Comparison of ENCODE assay signal across 9 cellular contexts in genomic region chr19:45164577-45165335, GRCh38. TPM values are rescaled to one million over a fixed set of nuclear protein-coding genes. Genes with fewer than 3 reads are reported as not detected.
DNase-seq lines count a peak whose midpoint lies in the region; ATAC-seq and TF ChIP-seq lines count a peak whose summit lies in the region.
"Had no signal": no experiment of that assay in that cellular context is flagged by ENCODE, and none has a peak within 500 bp of the region (broad histone marks: within the 10 kb centered on the region; RNA-seq: fewer than 3 reads in every experiment).

No MANE protein-coding gene starts in this region.

- no peak overlapping the region for H2AFZ ChIP-seq in Karpas-422 (ENCODE audit: low read length)

- H3K27me3 ChIP-seq in CD4-positive, alpha-beta memory T cell (ENCODE audit: insufficient read depth, low read length), result no peaks in the 10 kb centered on the region
- no peaks in the 10 kb centered on the region for H3K27me3 ChIP-seq in Karpas-422 (ENCODE audit: low read length)
- H3K27me3 ChIP-seq: uterus had no signal

- peaks cover 16 to 46% (median 34%) of the 10 kb centered on the region in 4 donors for H3K4me1 Mint-ChIP-seq in CD4-positive, alpha-beta memory T cell
- H3K4me1 Mint-ChIP-seq in activated CD8-positive, alpha-beta T cell treated with anti-CD3 and anti-CD28 coated beads for 36 hours (ENCODE audit: low read depth), result peaks cover 14% of the 10 kb centered on the region

- H3K4me2 ChIP-seq in Karpas-422 (ENCODE audit: low read depth, low read length, poor library complexity, severe bottlenecking), result no peak overlapping the region

- peak overlapping the region; percentile 11; the same call in 1 of the 2 replicates for H3K9ac ChIP-seq in Karpas-422 (ENCODE audit: low read length)

- H3K36me3 ChIP-seq in CD4-positive, alpha-beta memory T cell (ENCODE audit: insufficient read depth, low read length), result no peaks in the 10 kb centered on the region
- no peaks in the 10 kb centered on the region for H3K36me3 ChIP-seq in Karpas-422 (ENCODE audit: insufficient read depth, low read length)
- H3K36me3 ChIP-seq: uterus had no signal

- peak; percentile 46 to 80 (median 49) for DNase-seq in CD4-positive, alpha-beta memory T cell
- DNase-seq in Karpas-422, result peak; percentile 50
- peak; percentile 88 for DNase-seq in activated CD8-positive, alpha-beta T cell treated with anti-CD3 and anti-CD28 coated beads for 36 hours
- DNase-seq in germinal center (ENCODE audit: low spot score), result peak; percentile 28
- DNase-seq in smooth muscle cell of the brain vasculature (ENCODE audit: low read depth, low spot score), result peak; percentile 21
- DNase-seq in LoVo (ENCODE audit: low spot score), result no peak
- DNase-seq in NK-92 (lab: John Stamatoyannopoulos, UW; ENCODE audit: unreplicated experiment), result no peak

- no peaks in the 10 kb centered on the region for H3K9me3 Mint-ChIP-seq in CD4-positive, alpha-beta memory T cell
- H3K9me3 Mint-ChIP-seq in activated CD8-positive, alpha-beta T cell treated with anti-CD3 and anti-CD28 coated beads for 36 hours, result no peaks in the 10 kb centered on the region

- TF ChIP-seq CTCF in activated CD8-positive, alpha-beta T cell treated with anti-CD3 and anti-CD28 coated beads for 36 hours (IDR thresholded peaks at IDR 0.05), result no peak

- no peak overlapping the region for H3K4me3 ChIP-seq in CD4-positive, alpha-beta memory T cell (ENCODE audit: low read length in 2 of 2)
- no peak overlapping the region for H3K4me3 ChIP-seq in Karpas-422 (ENCODE audit: low read length)
- H3K4me3 ChIP-seq: uterus had no signal

- intact Hi-C loops in CD4-positive, alpha-beta memory T cell (cut with micrococcal nuclease), result no loop called here
- intact Hi-C loops in activated CD8-positive, alpha-beta T cell treated with anti-CD3 and anti-CD28 coated beads for 36 hours (cut with micrococcal nuclease), result no loop called here

- H3K4me3 Mint-ChIP-seq in CD4-positive, alpha-beta memory T cell, result peak overlapping the region in 3 of 8 donors; percentile 17 to 61 (median 21)
- H3K4me3 Mint-ChIP-seq in activated CD8-positive, alpha-beta T cell treated with anti-CD3 and anti-CD28 coated beads for 36 hours, result no peak overlapping the region

- peak; percentile 64 for ATAC-seq in GM19467 (IDR thresholded peaks at IDR 0.05; ENCODE audit: unreplicated experiment)
- ATAC-seq in activated CD8-positive, alpha-beta T cell treated with anti-CD3 and anti-CD28 coated beads for 36 hours, result peak; percentile 93

- H3K27ac Mint-ChIP-seq in CD4-positive, alpha-beta memory T cell, result peak overlapping the region; percentile 15 to 90 (median 59)
- H3K27ac Mint-ChIP-seq in activated CD8-positive, alpha-beta T cell treated with anti-CD3 and anti-CD28 coated beads for 36 hours, result peak overlapping the region; percentile 55

- peak overlapping the region; percentile 51 for H3K27ac ChIP-seq in CD4-positive, alpha-beta memory T cell (ENCODE audit: low read depth, low read length)
- H3K27ac ChIP-seq in Karpas-422 (ENCODE audit: low read length), result no peak overlapping the region
- H3K27ac ChIP-seq: uterus had no signal

- no peaks in the 10 kb centered on the region for H3K27me3 Mint-ChIP-seq in CD4-positive, alpha-beta memory T cell
- no peaks in the 10 kb centered on the region for H3K27me3 Mint-ChIP-seq in activated CD8-positive, alpha-beta T cell treated with anti-CD3 and anti-CD28 coated beads for 36 hours

- H3K9me2 ChIP-seq in Karpas-422 (replicated peaks; ENCODE audit: insufficient read depth, low read length), result no peaks in the 10 kb centered on the region

- no peaks in the 10 kb centered on the region for H3K79me2 ChIP-seq in Karpas-422 (ENCODE audit: low read length)

- no peaks in the 10 kb centered on the region for H3K9me3 ChIP-seq in CD4-positive, alpha-beta memory T cell (ENCODE audit: control insufficient read depth in 1 of 2, low read length in 2 of 2)
- no peaks in the 10 kb centered on the region for H3K9me3 ChIP-seq in Karpas-422 (ENCODE audit: low read length)
- H3K9me3 ChIP-seq: uterus had no signal

- CTCF ChIA-PET in CD4-positive, alpha-beta memory T cell (lab: Charles Lee; ENCODE audit: partially characterized antibody), result interaction anchor here (1.7 kb wide), 2 partner anchors 13 to 22 kb away, joined by 5 to 9 read pairs; partner anchors contain the start of genes BLOC1S3 and TRAPPC6A
- CTCF ChIA-PET in activated CD8-positive, alpha-beta T cell treated with anti-CD3 and anti-CD28 coated beads for 36 hours (lab: Charles Lee), result interaction anchor here (0.9 to 2.2 kb wide), 5 partner anchors 9 to 15 kb away, joined by 3 to 7 read pairs (median 3); partner anchors contain the start of genes BLOC1S3 and TRAPPC6A

- POLR2A ChIA-PET in CD4-positive, alpha-beta memory T cell (lab: Charles Lee; ENCODE audit: partially characterized antibody), result interaction anchor here (0.6 to 4.1 kb wide), 5 partner anchors 11 to 161 kb away, joined by 3 to 33 read pairs (median 7); partner anchors contain the start of genes BLOC1S3, PPP1R37 and TRAPPC6A
- POLR2A ChIA-PET in activated CD8-positive, alpha-beta T cell treated with anti-CD3 and anti-CD28 coated beads for 36 hours (lab: Charles Lee), result interaction anchor here (0.6 to 1.8 kb wide), 5 partner anchors 11 to 78 kb away, joined by 3 to 5 read pairs (median 5); partner anchors contain the start of gene TRAPPC6A

- H3K36me3 Mint-ChIP-seq in CD4-positive, alpha-beta memory T cell, result no peaks in the 10 kb centered on the region
- H3K36me3 Mint-ChIP-seq in activated CD8-positive, alpha-beta T cell treated with anti-CD3 and anti-CD28 coated beads for 36 hours (ENCODE audit: low read depth), result no peaks in the 10 kb centered on the region

- peaks cover 36% of the 10 kb centered on the region for H3K4me1 ChIP-seq in CD4-positive, alpha-beta memory T cell (ENCODE audit: insufficient read depth, low read length)
- H3K4me1 ChIP-seq in Karpas-422 (ENCODE audit: low read length), result peaks cover 7% of the 10 kb centered on the region
- H3K4me1 ChIP-seq: uterus had no signal

- H4K20me1 ChIP-seq in Karpas-422 (ENCODE audit: insufficient read depth, low read depth, low read length), result peaks cover 8% of the 10 kb centered on the region; the same call in 1 of the 2 replicates

RNA-seq across cellular contexts. Expression of gene NKPD1, which starts 4.0 kb away (rescaled TPM):
- total RNA-seq in CD4-positive, alpha-beta memory T cell, result 1 to 10 TPM in 1 of 2 experiments, under 1 TPM in 1; 0.80 to 1.2 TPM
- polyA plus RNA-seq in CD4-positive, alpha-beta memory T cell, result under 1 TPM in 1 of 2 donors, not detected in 1; 0.61 TPM
- 1.2 TPM in 1 of 2 replicates, not detected in the other for total RNA-seq in Karpas-422 (2014; rRNA removed; shearing (Covaris generic); ENCODE audit: low replicate concordance)
- total RNA-seq in activated CD8-positive, alpha-beta T cell treated with anti-CD3 and anti-CD28 coated beads for 36 hours, result under 1 TPM; 0.07 to 0.16 TPM

RNA-seq across cellular contexts. Expression of gene TRAPPC6A, which starts 13.3 kb away (rescaled TPM):
- 10 to 100 TPM; 49.1 to 51.9 TPM for total RNA-seq in CD4-positive, alpha-beta memory T cell
- 100 to 1,000 TPM; 160 to 246 TPM for polyA plus RNA-seq in CD4-positive, alpha-beta memory T cell
- total RNA-seq in Karpas-422 (2014; rRNA removed; shearing (Covaris generic); ENCODE audit: low replicate concordance), result 32.2 and 62.8 TPM in 2 replicates
- total RNA-seq in activated CD8-positive, alpha-beta T cell treated with anti-CD3 and anti-CD28 coated beads for 36 hours, result 10 to 100 TPM; 27.3 to 28.8 TPM

RNA-seq across cellular contexts. Expression of gene BLOC1S3, which starts 13.8 kb away (rescaled TPM):
- 10 to 100 TPM; 26.5 to 29.9 TPM for total RNA-seq in CD4-positive, alpha-beta memory T cell
- polyA plus RNA-seq in CD4-positive, alpha-beta memory T cell, result 10 to 100 TPM in 1 of 2 donors, 1 to 10 TPM in 1; 5.3 to 15.4 TPM
- 4.4 and 8.5 TPM in 2 replicates for total RNA-seq in Karpas-422 (2014; rRNA removed; shearing (Covaris generic); ENCODE audit: low replicate concordance)
- total RNA-seq in activated CD8-positive, alpha-beta T cell treated with anti-CD3 and anti-CD28 coated beads for 36 hours, result 10 to 100 TPM in 1 of 2 experiments, 1 to 10 TPM in 1; 8.9 to 10.8 TPM

Comparison
In these comparisons a context has a peak if more than half of its experiments do, and no peak if none do; other contexts are left out.
1. DNase-seq: peak in CD4-positive, alpha-beta memory T cell (5 of 5), Karpas-422 (single experiment), activated CD8-positive, alpha-beta T cell treated with anti-CD3 and anti-CD28 coated beads for 36 hours (single experiment), germinal center (single experiment) and smooth muscle cell of the brain vasculature (single experiment); none in LoVo (single experiment) and NK-92 (single experiment).